ENCODE assay signal across 8 cellular contexts in genomic region chr15:92810418-92811138, GRCh38.
DNase-seq lines count a peak whose midpoint lies in the region; ATAC-seq lines count a peak whose summit lies in the region.

No MANE protein-coding gene starts in this region.

- H3K9me3 ChIP-seq in ectodermal cell (ENCODE audit: control insufficient read depth, low read length): no peaks in the 10 kb centered on the region

- H3K27me3 Mint-ChIP-seq in T-helper 1 cell treated with Interleukin-12 subunit alpha and Interleukin-12 subunit beta and Interleukin-4 antibody, amounts not matched to agents 30 μg/mL and 1 μg/mL, for 36 hours (ENCODE audit: low read depth): no peaks in the 10 kb centered on the region

- peak overlapping the region; percentile 8 for H3K4me2 ChIP-seq in mesendoderm (ENCODE audit: low read length)

- peak overlapping the region; percentile 87 for H3K4me3 Mint-ChIP-seq in T-helper 1 cell treated with Interleukin-12 subunit alpha and Interleukin-12 subunit beta and Interleukin-4 antibody, amounts not matched to agents 30 μg/mL and 1 μg/mL, for 36 hours

- H2BK15ac ChIP-seq in mesendoderm (replicated peaks; ENCODE audit: low read depth): no peak overlapping the region

- peak overlapping the region; percentile 92 for H3K27ac Mint-ChIP-seq in T-helper 1 cell treated with Interleukin-12 subunit alpha and Interleukin-12 subunit beta and Interleukin-4 antibody, amounts not matched to agents 30 μg/mL and 1 μg/mL, for 36 hours

- peaks cover 20% of the 10 kb centered on the region for H3K4me1 ChIP-seq in ectodermal cell (ENCODE audit: control insufficient read depth, insufficient read depth, low read length)
- H3K4me1 ChIP-seq in mesendoderm (ENCODE audit: control insufficient read depth, low read depth, low read length): peaks cover 11% of the 10 kb centered on the region

- H3K36me3 ChIP-seq in ectodermal cell (ENCODE audit: control insufficient read depth, insufficient read depth, low read length): no peaks in the 10 kb centered on the region
- no peaks in the 10 kb centered on the region for H3K36me3 ChIP-seq in mesendoderm (ENCODE audit: control insufficient read depth, insufficient read depth, low read length)

- no peak overlapping the region for H2BK120ac ChIP-seq in mesendoderm (ENCODE audit: low read depth, low read length)

- no peaks in the 10 kb centered on the region for H3K79me1 ChIP-seq in mesendoderm (ENCODE audit: low read length)

- no peak overlapping the region for H3K23ac ChIP-seq in mesendoderm (ENCODE audit: low read length)

- H3K9me3 Mint-ChIP-seq in T-helper 1 cell treated with Interleukin-12 subunit alpha and Interleukin-12 subunit beta and Interleukin-4 antibody, amounts not matched to agents 30 μg/mL and 1 μg/mL, for 36 hours: no peaks in the 10 kb centered on the region

- no peak overlapping the region for H2AK5ac ChIP-seq in mesendoderm (ENCODE audit: low read length)

- H3K36me3 Mint-ChIP-seq in T-helper 1 cell treated with Interleukin-12 subunit alpha and Interleukin-12 subunit beta and Interleukin-4 antibody, amounts not matched to agents 30 μg/mL and 1 μg/mL, for 36 hours (ENCODE audit: low read depth): peaks cover 4% of the 10 kb centered on the region

- no peak for ATAC-seq in HG03097 (IDR thresholded peaks at IDR 0.05; ENCODE audit: low FRiP score, unreplicated experiment)

- H3K4me3 ChIP-seq in ectodermal cell (ENCODE audit: insufficient read depth, low read depth, low read length) (peak overlapping the region; percentile 59), mesendoderm (ENCODE audit: low read length) (no peak overlapping the region)

- peak overlapping the region; percentile 6 for H2BK5ac ChIP-seq in mesendoderm (ENCODE audit: low read length)

- H3K9ac ChIP-seq in mesendoderm (ENCODE audit: low read length): peak overlapping the region; percentile 95

- peak overlapping the region; percentile 97 for H3K56ac ChIP-seq in mesendoderm (ENCODE audit: low read length)

- H3K27ac ChIP-seq in ectodermal cell (ENCODE audit: insufficient read depth, low read depth, low read length, poor library complexity, severe bottlenecking) (peak overlapping the region; percentile 100), mesendoderm (ENCODE audit: low read depth, low read length) (peak overlapping the region; percentile 100)

- peak overlapping the region; percentile 70 for H3K18ac ChIP-seq in mesendoderm (ENCODE audit: low read length)

- no peak overlapping the region for H3K4ac ChIP-seq in mesendoderm (ENCODE audit: low read depth, low read length)

- H4K8ac ChIP-seq in mesendoderm (ENCODE audit: low read depth, low read length): no peak overlapping the region

- H3K79me2 ChIP-seq in mesendoderm (ENCODE audit: control insufficient read depth, insufficient read depth, low read length): no peaks in the 10 kb centered on the region

- H4K5ac ChIP-seq in mesendoderm (ENCODE audit: low read length): peak overlapping the region; percentile 94

- DNase-seq in SIG-M5 treated with dmso at 0.1 percent for 504 hours (lab: John Stamatoyannopoulos, UW; ENCODE audit: unreplicated experiment) (peak; percentile 56), SIG-M5 (lab: John Stamatoyannopoulos, UW) (no peak), NCI-H1417 treated with DMSO at 0.1 percent for 48 hours (lab: John Stamatoyannopoulos, UW) (peak; percentile 83), mesendoderm (peak; percentile 47), superior temporal gyrus (ENCODE audit: extremely low spot score) (peak; percentile 86)

- H3K27me3 ChIP-seq in ectodermal cell (ENCODE audit: control insufficient read depth, insufficient read depth, low read length, poor library complexity, severe bottlenecking): no peaks in the 10 kb centered on the region
- no peaks in the 10 kb centered on the region for H3K27me3 ChIP-seq in mesendoderm (ENCODE audit: insufficient read depth, low read length, poor library complexity)

- peaks cover 40% of the 10 kb centered on the region for H3K4me1 Mint-ChIP-seq in T-helper 1 cell treated with Interleukin-12 subunit alpha and Interleukin-12 subunit beta and Interleukin-4 antibody, amounts not matched to agents 30 μg/mL and 1 μg/mL, for 36 hours (ENCODE audit: low read depth)

- 16 to 20% methylated on average over 10 of the region's 10 CpGs for WGBS in ectodermal cell, 2 experiments
- WGBS in mesendoderm (ENCODE audit: extremely low coverage, insufficient coverage, low lambda C conversion rate): no CpG with 5 or more reads among the region's 10 CpGs
